ENCODE assay signal across 1 cellular context in the genomic region with DNA sequence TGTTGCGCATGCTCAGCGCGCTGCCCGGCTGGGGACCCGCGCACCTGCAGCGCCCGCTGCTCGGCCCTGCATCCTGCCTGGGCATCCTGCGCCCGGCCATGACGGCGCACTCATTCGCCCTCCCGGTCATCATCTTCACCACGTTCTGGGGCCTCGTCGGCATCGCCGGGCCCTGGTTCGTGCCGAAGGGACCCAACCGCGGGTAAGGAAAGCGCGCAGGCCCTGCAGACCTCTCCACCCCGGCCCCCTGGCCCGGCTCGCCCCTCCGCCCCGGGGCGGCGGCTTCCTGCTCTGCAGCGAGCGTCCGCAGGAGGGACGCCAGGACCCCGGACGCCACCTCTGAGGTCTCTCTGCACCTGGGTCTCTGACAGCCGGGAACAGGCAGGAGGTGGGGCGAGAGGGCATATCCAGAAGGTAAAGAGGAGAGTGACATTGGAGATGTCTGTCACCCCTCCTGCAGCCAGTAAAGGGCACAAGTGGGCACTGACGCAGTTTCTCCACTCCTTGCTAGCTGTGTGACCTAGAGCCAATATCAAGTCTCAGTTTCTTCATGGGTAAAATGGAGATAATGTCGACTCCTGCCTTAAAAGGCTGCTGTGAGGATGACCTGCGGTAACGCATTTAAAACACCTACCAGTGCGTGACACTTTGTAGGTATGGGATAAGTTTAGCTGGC.
A peak's percentile ranks its signal among the peaks of the same experiment; 100 is the strongest.
TF ChIP-seq lines count a peak whose summit lies in the region.

Gene ATP6V0E2, plus strand, starts transcription at position 2 of the 676 bp plus-strand sequence. Its CDS starts 97 bp downstream, at position 99.

TF ChIP-seq in HEK293, 187 proteins besides CTCF, POLR2A, EP300 and RAD21 (continued from another document):
- TF ChIP-seq KLF16 (tag by site-specific recombination; IDR thresholded peaks at IDR 0.05) (peak; percentile 67; the same call in 1 of the 2 replicates), ZNF2 (tag by site-specific recombination; IDR thresholded peaks at IDR 0.05) (peak; percentile 69), ZNF335 (tag by site-specific recombination; conservative IDR thresholded peaks at IDR 0.05) (peak; percentile 72), ZNF768 (tag by site-specific recombination; IDR thresholded peaks at IDR 0.05) (no peak), ZNF501 (tag by site-specific recombination; IDR thresholded peaks at IDR 0.05) (peak; percentile 59; the same call in 1 of the 2 replicates), ZNF610 (tag by site-specific recombination; IDR thresholded peaks at IDR 0.05; ENCODE audit: borderline replicate concordance) (peak; percentile 38; the same call in 1 of the 2 replicates), ZNF394 (tag by site-specific recombination; IDR thresholded peaks at IDR 0.05; ENCODE audit: borderline replicate concordance) (peak; percentile 29; the same call in 1 of the 2 replicates), FEZF1 (tag by site-specific recombination; IDR thresholded peaks at IDR 0.05) (no peak), ZBTB10 (tag by site-specific recombination; IDR thresholded peaks at IDR 0.05) (peak; percentile 31; the same call in 1 of the 2 replicates), PATZ1 (tag by site-specific recombination; IDR thresholded peaks at IDR 0.05) (peak; percentile 67), ZNF423 (tag by site-specific recombination; IDR thresholded peaks at IDR 0.05) (peak; percentile 80; the same call in 1 of the 2 replicates), ZNF211 (tag by site-specific recombination; IDR thresholded peaks at IDR 0.05; ENCODE audit: low read depth) (no peak), YY1 (tag by site-specific recombination; IDR thresholded peaks at IDR 0.05) (peak; percentile 67; the same call in 1 of the 2 replicates), ZXDB (tag by site-specific recombination; IDR thresholded peaks at IDR 0.05) (peak; percentile 72), ZNF600 (tag by site-specific recombination; IDR thresholded peaks at IDR 0.05) (peak; percentile 95), ZBTB26 (tag by site-specific recombination; optimal IDR thresholded peaks at IDR 0.05) (peak; percentile 98), SCRT1 (tag by site-specific recombination; IDR thresholded peaks at IDR 0.05; ENCODE audit: borderline replicate concordance) (peak; percentile 80), KLF7 (tag by site-specific recombination; IDR thresholded peaks at IDR 0.05; ENCODE audit: borderline replicate concordance) (peak; percentile 34; the same call in 1 of the 2 replicates), KLF8 (tag by site-specific recombination; IDR thresholded peaks at IDR 0.05) (peak; percentile 54; the same call in 1 of the 2 replicates), ZNF548 (tag by site-specific recombination; IDR thresholded peaks at IDR 0.05) (peak; percentile 85), ZBTB48 (tag by site-specific recombination; IDR thresholded peaks at IDR 0.05) (peak; percentile 59), GLIS2 (tag by site-specific recombination; IDR thresholded peaks at IDR 0.05) (peak; percentile 84), EGR2 (tag by site-specific recombination; IDR thresholded peaks at IDR 0.05; ENCODE audit: low read depth) (no peak), ZBTB8A (tag by site-specific recombination; IDR thresholded peaks at IDR 0.05) (peak; percentile 97), ZBTB20 (tag by site-specific recombination; IDR thresholded peaks at IDR 0.05) (peak; percentile 74; the same call in 1 of the 2 replicates), PBX3 (CRISPR knock-in tag; IDR thresholded peaks at IDR 0.05) (0 out of 2 replicates have a peak, but pooled peaks have one; percentile 50), ZNF777 (tag by site-specific recombination; IDR thresholded peaks at IDR 0.05; ENCODE audit: borderline replicate concordance) (peak; percentile 45; the same call in 1 of the 2 replicates)
- TF ChIP-seq, protein P1, sequence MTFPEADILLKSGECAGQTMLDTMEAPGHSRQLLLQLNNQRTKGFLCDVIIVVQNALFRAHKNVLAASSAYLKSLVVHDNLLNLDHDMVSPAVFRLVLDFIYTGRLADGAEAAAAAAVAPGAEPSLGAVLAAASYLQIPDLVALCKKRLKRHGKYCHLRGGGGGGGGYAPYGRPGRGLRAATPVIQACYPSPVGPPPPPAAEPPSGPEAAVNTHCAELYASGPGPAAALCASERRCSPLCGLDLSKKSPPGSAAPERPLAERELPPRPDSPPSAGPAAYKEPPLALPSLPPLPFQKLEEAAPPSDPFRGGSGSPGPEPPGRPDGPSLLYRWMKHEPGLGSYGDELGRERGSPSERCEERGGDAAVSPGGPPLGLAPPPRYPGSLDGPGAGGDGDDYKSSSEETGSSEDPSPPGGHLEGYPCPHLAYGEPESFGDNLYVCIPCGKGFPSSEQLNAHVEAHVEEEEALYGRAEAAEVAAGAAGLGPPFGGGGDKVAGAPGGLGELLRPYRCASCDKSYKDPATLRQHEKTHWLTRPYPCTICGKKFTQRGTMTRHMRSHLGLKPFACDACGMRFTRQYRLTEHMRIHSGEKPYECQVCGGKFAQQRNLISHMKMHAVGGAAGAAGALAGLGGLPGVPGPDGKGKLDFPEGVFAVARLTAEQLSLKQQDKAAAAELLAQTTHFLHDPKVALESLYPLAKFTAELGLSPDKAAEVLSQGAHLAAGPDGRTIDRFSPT (tag by site-specific recombination; IDR thresholded peaks at IDR 0.05) = peak; percentile 86
